ENCODE assay signal across 30 cellular contexts in the genomic region with DNA sequence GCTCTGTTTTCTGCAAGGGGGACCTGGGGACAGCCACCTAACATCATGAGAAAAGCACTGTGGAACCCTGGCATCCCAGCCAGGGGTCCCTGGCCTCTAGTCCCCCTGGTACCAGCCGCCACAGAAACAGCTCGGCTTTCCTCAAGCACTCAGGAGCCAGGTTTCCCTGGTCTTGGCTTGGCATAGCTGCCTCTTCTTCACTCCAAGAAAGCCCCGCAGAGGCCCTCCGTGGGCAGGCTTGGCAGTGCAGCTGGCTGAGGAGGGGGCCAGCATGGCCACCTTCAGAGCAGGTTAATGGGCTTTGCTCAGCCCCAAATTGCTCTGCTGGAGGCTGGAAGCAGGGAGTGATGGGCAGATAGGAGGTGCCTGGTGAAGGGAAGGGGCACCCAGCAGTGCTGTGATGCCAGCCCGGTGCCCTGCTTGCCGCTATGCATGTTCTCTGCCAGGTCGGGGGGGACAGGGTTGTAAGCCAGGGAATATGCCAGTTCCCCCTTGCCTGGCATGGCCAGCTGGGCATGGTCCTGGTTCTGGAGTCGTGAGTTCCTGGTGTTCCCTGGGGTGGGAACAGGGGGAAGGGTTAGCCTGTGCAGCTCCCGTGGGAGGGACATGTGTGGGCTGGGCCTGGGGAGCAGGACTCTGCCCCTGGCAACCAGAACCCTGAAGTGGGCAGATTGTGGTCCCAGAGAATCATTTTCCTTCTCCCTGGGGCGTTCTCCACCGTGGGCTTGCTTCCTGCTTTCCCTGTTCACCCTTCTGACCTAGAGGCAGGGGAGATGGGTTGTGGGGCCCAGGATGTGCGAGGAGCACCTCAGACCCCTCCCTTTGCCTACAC. TPM values are rescaled to one million over a fixed set of nuclear protein-coding genes. Genes with fewer than 3 reads are reported as not detected.
DNase-seq lines count a peak whose midpoint lies in the region; ATAC-seq, FAIRE-seq and TF ChIP-seq lines count a peak whose summit lies in the region.
"Had no signal": no experiment of that assay in that cellular context is flagged by ENCODE, and none has a peak within 500 bp of the region (broad histone marks: within the 10 kb centered on the region; RNA-seq: fewer than 3 reads in every experiment).

No MANE protein-coding gene starts in this region.

- H3K4me3 ChIP-seq in kidney (ENCODE audit: low read length in 2 of 2) = no peak overlapping the region
- H3K4me3 ChIP-seq: gastrocnemius medialis, hepatocyte, neural progenitor cell, smooth muscle cell, thyroid gland had no signal

- POLR2A ChIA-PET in activated CD4-positive, alpha-beta memory T cell treated with anti-CD3 and anti-CD28 coated beads, Interleukin-2, amount 10 ng/mL, durations not matched to agents 7 days and 5 days (lab: Charles Lee) = interaction anchor here (1.3 kb wide), 1 partner anchor 11 kb away, joined by 3 read pairs; no protein-coding TSS in a partner anchor

- ATAC-seq in Right ventricle myocardium inferior = no peak
- ATAC-seq in left ventricle myocardium superior = no peak
- ATAC-seq in HG03439 (IDR thresholded peaks at IDR 0.05; ENCODE audit: unreplicated experiment) = no peak
- ATAC-seq: activated CD8-positive, alpha-beta T cell treated with anti-CD3 and anti-CD28 coated beads for 36 hours; gastrocnemius medialis had no signal

- H3K27me3 Mint-ChIP-seq in activated CD4-positive, alpha-beta memory T cell treated with anti-CD3 and anti-CD28 coated beads, Interleukin-2, amount 10 ng/mL, durations not matched to agents 7 days and 5 days = no peaks in the 10 kb centered on the region
- H3K27me3 Mint-ChIP-seq: activated CD8-positive, alpha-beta T cell treated with anti-CD3 and anti-CD28 coated beads for 36 hours; B cell; stimulated activated naive CD8-positive, alpha-beta T cell treated with anti-CD3 and anti-CD28 coated beads, Interleukin-15, Interleukin-2, amounts not matched to agents 100 ng/mL and 50 ng/mL, for 24 hours had no signal

- no peaks in the 10 kb centered on the region for H3K9me3 Mint-ChIP-seq in activated CD4-positive, alpha-beta memory T cell treated with anti-CD3 and anti-CD28 coated beads, Interleukin-2, amount 10 ng/mL, durations not matched to agents 7 days and 5 days
- H3K9me3 Mint-ChIP-seq: activated CD8-positive, alpha-beta T cell treated with anti-CD3 and anti-CD28 coated beads for 36 hours; activated naive CD4-positive, alpha-beta T cell treated with anti-CD3 and anti-CD28 coated beads for 36 hours; activated T-helper 1 cell treated with anti-CD3 and anti-CD28 coated beads, Interleukin-12 subunit alpha, Interleukin-12 subunit beta, Interleukin-2, Interleukin-4 antibody, amounts not matched to agents 30 ng/mL and 10 ng/mL and 1 ng/mL, durations not matched to agents 14 hours and 24 hours and 36 hours; neural progenitor cell; stimulated activated naive CD8-positive, alpha-beta T cell treated with anti-CD3 and anti-CD28 coated beads, Interleukin-15, Interleukin-2, amounts not matched to agents 100 ng/mL and 50 ng/mL, for 24 hours had no signal

- H3K36me3 Mint-ChIP-seq in activated CD4-positive, alpha-beta memory T cell treated with anti-CD3 and anti-CD28 coated beads, Interleukin-2, amount 10 ng/mL, durations not matched to agents 7 days and 5 days (ENCODE audit: low read depth) = no peaks in the 10 kb centered on the region
- H3K36me3 Mint-ChIP-seq: neural progenitor cell had no signal

- no peak overlapping the region for H3K27ac Mint-ChIP-seq in activated CD4-positive, alpha-beta memory T cell treated with anti-CD3 and anti-CD28 coated beads, Interleukin-2, amount 10 ng/mL, durations not matched to agents 7 days and 5 days
- H3K27ac Mint-ChIP-seq: activated CD8-positive, alpha-beta T cell treated with anti-CD3 and anti-CD28 coated beads for 36 hours; activated naive CD4-positive, alpha-beta T cell treated with anti-CD3 and anti-CD28 coated beads for 36 hours; activated T-helper 1 cell treated with anti-CD3 and anti-CD28 coated beads, Interleukin-12 subunit alpha, Interleukin-12 subunit beta, Interleukin-2, Interleukin-4 antibody, amounts not matched to agents 30 ng/mL and 10 ng/mL and 1 ng/mL, durations not matched to agents 14 hours and 24 hours and 36 hours; B cell; neural progenitor cell; stimulated activated naive CD8-positive, alpha-beta T cell treated with anti-CD3 and anti-CD28 coated beads, Interleukin-15, Interleukin-2, amounts not matched to agents 100 ng/mL and 50 ng/mL, for 24 hours had no signal

- peaks cover 7 to 19% of the 10 kb centered on the region in 2 donors for H3K4me1 ChIP-seq in kidney (ENCODE audit: control insufficient read depth in 1 of 2, insufficient read depth in 1 of 2, low read depth in 1 of 2, low read length in 2 of 2)

- H3K9me3 ChIP-seq in kidney (ENCODE audit: control insufficient read depth in 1 of 2, low read length in 2 of 2) = no peaks in the 10 kb centered on the region
- H3K9me3 ChIP-seq: gastrocnemius medialis, thyroid gland had no signal

- no peak for FAIRE-seq in kidney (lab: Jason Lieb, UNC)
- FAIRE-seq: G401.6 had no signal

- no peak overlapping the region for H3K9ac ChIP-seq in kidney (ENCODE audit: low read length in 2 of 2)
- H3K9ac ChIP-seq: neural progenitor cell, parathyroid adenoma had no signal

- no peak for TF ChIP-seq CTCF in VCaP (conservative IDR thresholded peaks at IDR 0.05)
- TF ChIP-seq CTCF in kidney (IDR thresholded peaks at IDR 0.05; ENCODE audit: borderline replicate concordance, extremely low read depth, insufficient read depth) = no peak

- CTCF ChIA-PET in activated CD4-positive, alpha-beta memory T cell treated with anti-CD3 and anti-CD28 coated beads, Interleukin-2, amount 10 ng/mL, durations not matched to agents 7 days and 5 days (lab: Charles Lee) = interaction anchor here (0.5 to 1.8 kb wide), 2 partner anchors 17 to 355 kb away, joined by 3 to 7 read pairs; no protein-coding TSS in a partner anchor

- no peak overlapping the region for H3K4me3 Mint-ChIP-seq in activated CD4-positive, alpha-beta memory T cell treated with anti-CD3 and anti-CD28 coated beads, Interleukin-2, amount 10 ng/mL, durations not matched to agents 7 days and 5 days
- H3K4me3 Mint-ChIP-seq: activated CD8-positive, alpha-beta T cell treated with anti-CD3 and anti-CD28 coated beads for 36 hours; activated naive CD4-positive, alpha-beta T cell treated with anti-CD3 and anti-CD28 coated beads for 36 hours; B cell; stimulated activated naive CD8-positive, alpha-beta T cell treated with anti-CD3 and anti-CD28 coated beads, Interleukin-15, Interleukin-2, amounts not matched to agents 100 ng/mL and 50 ng/mL, for 24 hours had no signal

- H3K27ac ChIP-seq in VCaP = peak overlapping the region; percentile 98
- no peak overlapping the region for H3K27ac ChIP-seq in kidney (ENCODE audit: low read depth in 2 of 2, low read length in 2 of 2)
- H3K27ac ChIP-seq in temporal lobe (ENCODE audit: low read depth, low read length) = peak overlapping the region; percentile 27
- H3K27ac ChIP-seq: gastrocnemius medialis, hepatocyte, neural progenitor cell, parathyroid adenoma, thyroid gland had no signal

- peaks cover 29% of the 10 kb centered on the region for H3K4me1 Mint-ChIP-seq in activated CD4-positive, alpha-beta memory T cell treated with anti-CD3 and anti-CD28 coated beads, Interleukin-2, amount 10 ng/mL, durations not matched to agents 7 days and 5 days

- intact Hi-C loops in Right ventricle myocardium inferior (cut with DNase I) (no loop called here), left ventricle myocardium superior (cut with micrococcal nuclease) (no loop called here), kidney (cut with DNase I) (no loop called here)

- DNase-seq in Right ventricle myocardium inferior (ENCODE audit: missing footprints) (peak; percentile 31), left ventricle myocardium superior (no peak), kidney (peak; percentile 53), NCI-H2107 (lab: John Stamatoyannopoulos, UW) (no peak)
- DNase-seq in activated CD4-positive, alpha-beta memory T cell treated with anti-CD3 and anti-CD28 coated beads, Interleukin-2, amount 10 ng/mL, durations not matched to agents 7 days and 5 days = no peak
- DNase-seq: activated CD4-positive, CD25-positive, alpha-beta regulatory T cell treated with anti-CD3 and anti-CD28 coated beads, Interleukin-2, amount 50 U/mL, for 72 hours; activated CD8-positive, alpha-beta memory T cell treated with anti-CD3 and anti-CD28 coated beads, Interleukin-2, amount 50 U/mL, for 48 hours; activated CD8-positive, alpha-beta T cell treated with anti-CD3 and anti-CD28 coated beads for 36 hours; activated naive CD4-positive, alpha-beta T cell treated with anti-CD3 and anti-CD28 coated beads for 36 hours; cerebellar nuclear complex; gastrocnemius medialis; KBM-7; mammary epithelial cell; NCI-H1105 treated with DMSO at 0.1 percent for 48 hours; NCI-H187 treated with DMSO at 0.1 percent for 48 hours; NK-92 treated with Interleukin-12 subunit alpha and Interleukin-12 subunit beta, amount 100 ng/mL, for 24 hours; SHP77; stimulated activated CD4-positive, alpha-beta T cell treated with anti-CD3 and anti-CD28 coated beads, Interleukin-1b, Interleukin-23, amount 100 ng/mL, for 48 hours; thyroid gland had no signal

- H3K36me3 ChIP-seq in kidney (ENCODE audit: control insufficient read depth in 1 of 2, insufficient read depth in 2 of 2, low read length in 2 of 2) = no peaks in the 10 kb centered on the region
- H3K36me3 ChIP-seq: gastrocnemius medialis, neural progenitor cell, thyroid gland had no signal

RNA-seq across cellular contexts. Expression of gene ANKRD13B, which starts 3.2 kb away (rescaled TPM):
- total RNA-seq in Right ventricle myocardium inferior (9.2 TPM), left ventricle myocardium superior (8.3 TPM), kidney (3.3 TPM), temporal lobe (23.1 TPM)
- polyA plus RNA-seq in kidney (ENCODE audit: insufficient read depth, low read depth, low replicate concordance) = 2.8 TPM
- 10 to 100 TPM; 11.3 to 13.6 TPM for total RNA-seq in activated CD4-positive, alpha-beta memory T cell treated with anti-CD3 and anti-CD28 coated beads, Interleukin-2, amount 10 ng/mL, durations not matched to agents 7 days and 5 days

RNA-seq across cellular contexts. Expression of gene GIT1, which starts 6.7 kb away (rescaled TPM):
- total RNA-seq in Right ventricle myocardium inferior (33.0 TPM), left ventricle myocardium superior (31.5 TPM), kidney (41.9 TPM), temporal lobe (42.5 TPM)
- polyA plus RNA-seq in kidney (ENCODE audit: insufficient read depth, low read depth, low replicate concordance) = 21.4 TPM
- 10 to 100 TPM; 76.6 to 80.4 TPM for total RNA-seq in activated CD4-positive, alpha-beta memory T cell treated with anti-CD3 and anti-CD28 coated beads, Interleukin-2, amount 10 ng/mL, durations not matched to agents 7 days and 5 days

RNA-seq across cellular contexts. Expression of gene CORO6, which starts 26.6 kb away (rescaled TPM):
- total RNA-seq in Right ventricle myocardium inferior (93.2 TPM), left ventricle myocardium superior (104 TPM), kidney (5.9 TPM), temporal lobe (0.98 TPM)
- 2.1 TPM for polyA plus RNA-seq in kidney (ENCODE audit: insufficient read depth, low read depth, low replicate concordance)
- 1 to 10 TPM; 5.3 to 5.6 TPM for total RNA-seq in activated CD4-positive, alpha-beta memory T cell treated with anti-CD3 and anti-CD28 coated beads, Interleukin-2, amount 10 ng/mL, durations not matched to agents 7 days and 5 days

RNA-seq across cellular contexts. Expression of gene TP53I13, which starts 27.7 kb away (rescaled TPM):
- total RNA-seq in Right ventricle myocardium inferior (38.8 TPM), left ventricle myocardium superior (40.1 TPM), kidney (51.6 TPM), temporal lobe (4.4 TPM)
- 75.5 TPM for polyA plus RNA-seq in kidney (ENCODE audit: insufficient read depth, low read depth, low replicate concordance)
- total RNA-seq in activated CD4-positive, alpha-beta memory T cell treated with anti-CD3 and anti-CD28 coated beads, Interleukin-2, amount 10 ng/mL, durations not matched to agents 7 days and 5 days = 100 to 1,000 TPM; 112 to 118 TPM

RNA-seq across cellular contexts. Expression of gene ABHD15, which starts 29.3 kb away (rescaled TPM):
- 7.1 TPM for total RNA-seq in Right ventricle myocardium inferior
- total RNA-seq in left ventricle myocardium superior = 6.4 TPM
- total RNA-seq in kidney = 9.8 TPM
- polyA plus RNA-seq in kidney (ENCODE audit: insufficient read depth, low read depth, low replicate concordance) = 8.9 TPM
- total RNA-seq in temporal lobe = 0.74 TPM
- total RNA-seq in activated CD4-positive, alpha-beta memory T cell treated with anti-CD3 and anti-CD28 coated beads, Interleukin-2, amount 10 ng/mL, durations not matched to agents 7 days and 5 days = 10 to 100 TPM; 18.5 to 19.3 TPM

Comparison
In these comparisons a context has a peak if more than half of its experiments do, and no peak if none do; other contexts are left out.
1. DNase-seq: peak in Right ventricle myocardium inferior (single experiment) and kidney (single experiment); none in left ventricle myocardium superior (single experiment), activated CD4-positive, alpha-beta memory T cell treated with anti-CD3 and anti-CD28 coated beads, Interleukin-2, amount 10 ng/mL, durations not matched to agents 7 days and 5 days (single experiment) and NCI-H2107 (single experiment).
2. H3K27ac ChIP-seq: peak in VCaP (single experiment) and temporal lobe (single experiment); none in kidney (0 of 2).
3. RNA of gene CORO6, which starts 26.6 kb away (total RNA-seq): 104 TPM in left ventricle myocardium superior (single experiment) and 93.2 TPM in Right ventricle myocardium inferior (single experiment); 5.9 TPM in kidney (single experiment), 5.3 to 5.6 TPM in activated CD4-positive, alpha-beta memory T cell treated with anti-CD3 and anti-CD28 coated beads, Interleukin-2, amount 10 ng/mL, durations not matched to agents 7 days and 5 days and 0.98 TPM in temporal lobe (single experiment); every median in the first group is over 10 times any median in the second.